In genomic region chr10:14086596-14086995, GRCh38 we compare ENCODE assay signal across 15 cellular contexts.
A peak's percentile ranks its signal among the peaks of the same experiment; 100 is the strongest.
DNase-seq lines count a peak whose midpoint lies in the region; ATAC-seq and TF ChIP-seq lines count a peak whose summit lies in the region.
"Had no signal": no experiment of that assay in that cellular context is flagged by ENCODE, and none has a peak within 500 bp of the region (broad histone marks: within the 10 kb centered on the region; RNA-seq: fewer than 3 reads in every experiment).

No MANE protein-coding gene starts in this region.

- H3K9ac ChIP-seq in adipocyte (ENCODE audit: low read length), result no peak overlapping the region
- no peak overlapping the region for H3K9ac ChIP-seq in skeletal muscle satellite cell (ENCODE audit: low read depth, low read length)

- DNase-seq in adipocyte (ENCODE audit: low read depth), result peak; percentile 23
- peak; percentile 69 for DNase-seq in fibroblast of peridontal ligament (ENCODE audit: extremely low read depth)
- DNase-seq in NCI-H146 treated with DMSO at 0.1 percent for 48 hours (lab: John Stamatoyannopoulos, UW; ENCODE audit: unreplicated experiment), result no peak
- no peak for DNase-seq in hypothalamus (lab: John Stamatoyannopoulos, UW)
- DNase-seq: CD8-positive, alpha-beta memory T cell; MV-4-11; NCI-H1694; NCI-H446 treated with DMSO at 0.1 percent for 48 hours; NCI-H82; Right ventricle myocardium superior had no signal

- no peak for TF ChIP-seq CTCF in HEK293 (tag by site-specific recombination; IDR thresholded peaks at IDR 0.05)

- H3K4me2 ChIP-seq in skeletal muscle satellite cell (ENCODE audit: low read length), result peak overlapping the region; percentile 49

- no peaks in the 10 kb centered on the region for H3K9me3 ChIP-seq in HEK293 (ENCODE audit: control insufficient read depth, insufficient read depth, low read depth, low read length)
- no peaks in the 10 kb centered on the region for H3K9me3 ChIP-seq in adipocyte (ENCODE audit: control insufficient read depth, low read length)
- no peaks in the 10 kb centered on the region for H3K9me3 ChIP-seq in skeletal muscle satellite cell (replicated peaks; ENCODE audit: low read length)

- H3K4me3 ChIP-seq in HEK293 (ENCODE audit: low read depth, low read length) (no peak overlapping the region), adipocyte (ENCODE audit: low read length) (no peak overlapping the region), skeletal muscle satellite cell (ENCODE audit: low read length) (no peak overlapping the region)

- H3K27ac ChIP-seq in HEK293 (ENCODE audit: extremely low read depth, low read depth, low read length), result no peak overlapping the region

- no peaks in the 10 kb centered on the region for H3K36me3 ChIP-seq in HEK293 (ENCODE audit: control insufficient read depth in 2 of 2, insufficient read depth in 1 of 2, low read length in 2 of 2)
- H3K36me3 ChIP-seq in adipocyte (ENCODE audit: control insufficient read depth, insufficient read depth, low read length, severe bottlenecking), result no peaks in the 10 kb centered on the region
- no peaks in the 10 kb centered on the region for H3K36me3 ChIP-seq in skeletal muscle satellite cell (ENCODE audit: insufficient read depth, low read length)

- H3K27me3 ChIP-seq in adipocyte (replicated peaks; ENCODE audit: control insufficient read depth, insufficient read depth, low read length) (no peaks in the 10 kb centered on the region), skeletal muscle satellite cell (ENCODE audit: control insufficient read depth, insufficient read depth, low read length) (no peaks in the 10 kb centered on the region)

- POLR2A ChIA-PET in HEK293 (lab: Yijun Ruan, JAX), result no interaction called here

- H3K4me1 ChIP-seq in HEK293 (ENCODE audit: control insufficient read depth, insufficient read depth, low read length) (peaks cover 13% of the 10 kb centered on the region), adipocyte (ENCODE audit: control insufficient read depth, insufficient read depth, low read length) (no peaks in the 10 kb centered on the region), skeletal muscle satellite cell (ENCODE audit: control insufficient read depth, insufficient read depth, low read length) (peaks cover 12% of the 10 kb centered on the region)

- no peak for ATAC-seq in HG02610 (IDR thresholded peaks at IDR 0.05; ENCODE audit: unreplicated experiment)
- ATAC-seq: HCT116, Panc1 had no signal

- CTCF ChIA-PET in HEK293 (lab: Yijun Ruan, JAX), result interaction anchor here (1.6 kb wide), 1 partner anchor 12 kb away, joined by 4 read pairs; no protein-coding TSS in a partner anchor

TF ChIP-seq in HEK293, 187 proteins besides CTCF, POLR2A, EP300 and RAD21:
- no peak for TF ChIP-seq ZBTB10 (tag by site-specific recombination; IDR thresholded peaks at IDR 0.05)
- no peak for TF ChIP-seq ZNF121 (tag by site-specific recombination; IDR thresholded peaks at IDR 0.05)
- no peak for TF ChIP-seq ZNF426 (tag by site-specific recombination; IDR thresholded peaks at IDR 0.05)
- 0 out of 2 replicates have a peak, but pooled peaks have one; percentile 14 for TF ChIP-seq ZIC2 (tag by site-specific recombination; IDR thresholded peaks at IDR 0.05)
- no peak for TF ChIP-seq HOXD13 (CRISPR knock-in tag; IDR thresholded peaks at IDR 0.05; ENCODE audit: borderline replicate concordance)
- TF ChIP-seq ZNF600 (tag by site-specific recombination; IDR thresholded peaks at IDR 0.05), result no peak
- TF ChIP-seq ZBTB1 (tag by site-specific recombination; IDR thresholded peaks at IDR 0.05), result no peak
- TF ChIP-seq, protein P1, sequence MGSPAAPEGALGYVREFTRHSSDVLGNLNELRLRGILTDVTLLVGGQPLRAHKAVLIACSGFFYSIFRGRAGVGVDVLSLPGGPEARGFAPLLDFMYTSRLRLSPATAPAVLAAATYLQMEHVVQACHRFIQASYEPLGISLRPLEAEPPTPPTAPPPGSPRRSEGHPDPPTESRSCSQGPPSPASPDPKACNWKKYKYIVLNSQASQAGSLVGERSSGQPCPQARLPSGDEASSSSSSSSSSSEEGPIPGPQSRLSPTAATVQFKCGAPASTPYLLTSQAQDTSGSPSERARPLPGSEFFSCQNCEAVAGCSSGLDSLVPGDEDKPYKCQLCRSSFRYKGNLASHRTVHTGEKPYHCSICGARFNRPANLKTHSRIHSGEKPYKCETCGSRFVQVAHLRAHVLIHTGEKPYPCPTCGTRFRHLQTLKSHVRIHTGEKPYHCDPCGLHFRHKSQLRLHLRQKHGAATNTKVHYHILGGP (tag by site-specific recombination; IDR thresholded peaks at IDR 0.05), result no peak
- TF ChIP-seq PRDM4 (tag by site-specific recombination; IDR thresholded peaks at IDR 0.05), result no peak
- no peak for TF ChIP-seq ZFP37 (tag by site-specific recombination; IDR thresholded peaks at IDR 0.05)
- TF ChIP-seq, protein P2, sequence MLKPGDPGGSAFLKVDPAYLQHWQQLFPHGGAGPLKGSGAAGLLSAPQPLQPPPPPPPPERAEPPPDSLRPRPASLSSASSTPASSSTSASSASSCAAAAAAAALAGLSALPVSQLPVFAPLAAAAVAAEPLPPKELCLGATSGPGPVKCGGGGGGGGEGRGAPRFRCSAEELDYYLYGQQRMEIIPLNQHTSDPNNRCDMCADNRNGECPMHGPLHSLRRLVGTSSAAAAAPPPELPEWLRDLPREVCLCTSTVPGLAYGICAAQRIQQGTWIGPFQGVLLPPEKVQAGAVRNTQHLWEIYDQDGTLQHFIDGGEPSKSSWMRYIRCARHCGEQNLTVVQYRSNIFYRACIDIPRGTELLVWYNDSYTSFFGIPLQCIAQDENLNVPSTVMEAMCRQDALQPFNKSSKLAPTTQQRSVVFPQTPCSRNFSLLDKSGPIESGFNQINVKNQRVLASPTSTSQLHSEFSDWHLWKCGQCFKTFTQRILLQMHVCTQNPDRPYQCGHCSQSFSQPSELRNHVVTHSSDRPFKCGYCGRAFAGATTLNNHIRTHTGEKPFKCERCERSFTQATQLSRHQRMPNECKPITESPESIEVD (tag by site-specific recombination; IDR thresholded peaks at IDR 0.05), result 0 out of 2 replicates have a peak, but pooled peaks have one; percentile 8

Comparison
In these comparisons a context has a peak if more than half of its experiments do, and no peak if none do; other contexts are left out.
1. DNase-seq: peak in adipocyte (single experiment) and fibroblast of peridontal ligament (single experiment); none in NCI-H146 treated with DMSO at 0.1 percent for 48 hours (single experiment) and hypothalamus (0 of 51).